Comparison of ENCODE assay signal across 8 cellular contexts in the genomic region with DNA sequence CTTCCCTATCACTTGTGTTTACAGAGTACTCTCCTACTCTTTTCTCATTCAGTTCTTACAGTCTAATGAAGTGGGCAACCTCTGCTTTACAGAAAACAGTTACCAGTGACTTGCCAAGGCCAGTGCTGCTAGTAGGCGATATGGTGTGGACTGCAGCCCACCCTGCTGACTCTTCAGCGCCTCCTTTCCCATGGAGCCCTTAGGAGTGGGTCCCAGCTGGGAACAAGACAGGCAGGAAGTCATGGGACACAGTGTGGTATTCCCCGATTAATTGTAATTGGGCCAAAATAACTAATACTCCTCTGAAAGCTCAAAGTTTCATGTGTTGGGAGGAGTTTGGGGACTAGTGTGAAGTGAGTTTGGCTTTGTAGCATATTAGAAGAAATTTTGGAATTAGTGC.
DNase-seq lines count a peak whose midpoint lies in the region; ATAC-seq, FAIRE-seq and TF ChIP-seq lines count a peak whose summit lies in the region.

No MANE protein-coding gene starts in this region.

- H3K27ac ChIP-seq in left ventricle myocardium inferior (replicated peaks): peak overlapping the region; percentile 80
- H3K27ac ChIP-seq in small intestine (ENCODE audit: low read depth in 1 of 2, low read length in 1 of 2): peak overlapping the region; percentile 34 to 60

- no peak for ATAC-seq in GM18907 (IDR thresholded peaks at IDR 0.05; ENCODE audit: unreplicated experiment)

- intact Hi-C loops in left ventricle myocardium inferior (cut with micrococcal nuclease): no loop called here

- no peaks in the 10 kb centered on the region for H3K9me3 Mint-ChIP-seq in activated naive CD8-positive, alpha-beta T cell treated with anti-CD3 and anti-CD28 coated beads for 36 hours

- H3K9me3 ChIP-seq in left ventricle myocardium inferior (replicated peaks): no peaks in the 10 kb centered on the region
- no peaks in the 10 kb centered on the region for H3K9me3 ChIP-seq in small intestine (ENCODE audit: control insufficient read depth, low read depth)

- H3K4me3 Mint-ChIP-seq in activated naive CD8-positive, alpha-beta T cell treated with anti-CD3 and anti-CD28 coated beads for 36 hours: no peak overlapping the region

- TF ChIP-seq CTCF in left ventricle myocardium inferior (IDR thresholded peaks at IDR 0.05; ENCODE audit: borderline replicate concordance): no peak

- H3K27ac Mint-ChIP-seq in activated naive CD8-positive, alpha-beta T cell treated with anti-CD3 and anti-CD28 coated beads for 36 hours: peak overlapping the region; percentile 85

- no peak for FAIRE-seq in small intestine (lab: Jason Lieb, UNC)

- no peaks in the 10 kb centered on the region for H3K27me3 Mint-ChIP-seq in activated naive CD8-positive, alpha-beta T cell treated with anti-CD3 and anti-CD28 coated beads for 36 hours

- peaks cover 89% of the 10 kb centered on the region for H3K4me1 Mint-ChIP-seq in activated naive CD8-positive, alpha-beta T cell treated with anti-CD3 and anti-CD28 coated beads for 36 hours

- H3K36me3 Mint-ChIP-seq in activated naive CD8-positive, alpha-beta T cell treated with anti-CD3 and anti-CD28 coated beads for 36 hours: peaks cover 37% of the 10 kb centered on the region

- no peak overlapping the region for H3K4me3 ChIP-seq in left ventricle myocardium inferior
- no peak overlapping the region for H3K4me3 ChIP-seq in small intestine (ENCODE audit: low read depth in 1 of 2, low read length in 2 of 2)

- DNase-seq in EH (ENCODE audit: low read depth) (peak; percentile 34), left ventricle myocardium inferior (no peak), small intestine (no peak), NCI-H2171 treated with DMSO at 0.1 percent for 48 hours (lab: John Stamatoyannopoulos, UW) (no peak), DMS153 treated with DMSO at 0.1 percent for 48 hours (lab: John Stamatoyannopoulos, UW; ENCODE audit: unreplicated experiment) (no peak)
- DNase-seq in activated naive CD8-positive, alpha-beta T cell treated with anti-CD3 and anti-CD28 coated beads for 36 hours: no peak
- no peak for DNase-seq in stimulated activated CD4-positive, alpha-beta T cell treated with anti-CD3 and anti-CD28 coated beads, Interleukin-4, amount 100 ng/mL, for 4 hours

- WGBS in small intestine, 3 donors: 60 to 79% (median 76%) methylated on average over 3 of the region's 3 CpGs

- peaks cover 100% of the 10 kb centered on the region for H3K4me1 ChIP-seq in left ventricle myocardium inferior
- H3K4me1 ChIP-seq in small intestine (ENCODE audit: control insufficient read depth in 2 of 2, insufficient read depth in 1 of 2, low read depth in 1 of 2, low read length in 1 of 2): peaks cover 18 to 23% of the 10 kb centered on the region in 2 donors

- H3K27me3 ChIP-seq in left ventricle myocardium inferior (ENCODE audit: low read depth) (no peaks in the 10 kb centered on the region), small intestine (ENCODE audit: control insufficient read depth in 2 of 2, insufficient read depth in 2 of 2, low read length in 2 of 2) (no peaks in the 10 kb centered on the region)

- H3K36me3 ChIP-seq in left ventricle myocardium inferior (peaks cover 15% of the 10 kb centered on the region), small intestine (ENCODE audit: control insufficient read depth in 2 of 2, insufficient read depth in 2 of 2, low read length in 2 of 2) (no peaks in the 10 kb centered on the region)
